ENCODE assay signal across 25 cellular contexts in genomic region chr20:61382194-61382593, GRCh38.
"Had no signal": no experiment of that assay in that cellular context is flagged by ENCODE, and none has a peak within 500 bp of the region (broad histone marks: within the 10 kb centered on the region; RNA-seq: fewer than 3 reads in every experiment).

No MANE protein-coding gene starts in this region.

- H3K9me3 ChIP-seq: colonic mucosa, gastrocnemius medialis had no signal

- H3K4me3 ChIP-seq: colonic mucosa, coronary artery, dorsolateral prefrontal cortex, esophagus muscularis mucosa, esophagus squamous epithelium, gastrocnemius medialis, gastroesophageal sphincter, heart left ventricle, heart right ventricle had no signal

- H3K27me3 ChIP-seq: colonic mucosa, dorsolateral prefrontal cortex, esophagus squamous epithelium, foreskin keratinocyte had no signal

- H3K27ac ChIP-seq: colonic mucosa, coronary artery, dorsolateral prefrontal cortex, epithelial cell of prostate, esophagus muscularis mucosa, esophagus squamous epithelium, foreskin keratinocyte, gastrocnemius medialis, gastroesophageal sphincter, heart left ventricle, heart right ventricle had no signal

- ATAC-seq: effector memory CD8-positive, alpha-beta T cell; esophagus mucosa; foreskin keratinocyte; gastrocnemius medialis; gastroesophageal sphincter; heart left ventricle; heart right ventricle had no signal

- FAIRE-seq: endothelial cell of umbilical vein had no signal

- H3K36me3 ChIP-seq: colonic mucosa, esophagus muscularis mucosa, esophagus squamous epithelium, gastrocnemius medialis, gastroesophageal sphincter, heart left ventricle, heart right ventricle had no signal

- H3K4me1 ChIP-seq: colonic mucosa, gastrocnemius medialis, gastroesophageal sphincter, heart left ventricle, heart right ventricle had no signal

- DNase-seq: colonic mucosa; cortex of kidney; dermis blood vessel endothelial cell; dorsolateral prefrontal cortex; effector CD4-positive, alpha-beta T cell; effector CD8-positive, alpha-beta T cell; effector memory CD4-positive, alpha-beta T cell; effector memory CD8-positive, alpha-beta T cell; endodermal cell; erythroblast; esophagus squamous epithelium; foreskin fibroblast; foreskin keratinocyte; foreskin melanocyte; gastrocnemius medialis; glutamatergic neuron; head of caudate nucleus; heart left ventricle; heart right ventricle had no signal
